8 cellular contexts compared by ENCODE assay signal in genomic region chr5:175696139-175696854, GRCh38. TPM values are rescaled to one million over a fixed set of nuclear protein-coding genes. Genes with fewer than 3 reads are reported as not detected.
DNase-seq lines count a peak whose midpoint lies in the region; ATAC-seq and TF ChIP-seq lines count a peak whose summit lies in the region.

No MANE protein-coding gene starts in this region.

- no peak overlapping the region for H3K4me3 Mint-ChIP-seq in neural crest cell

- no peak overlapping the region for H3K4me3 ChIP-seq in NB4 (ENCODE audit: low read depth, low read length)

- peaks cover 5% of the 10 kb centered on the region for H3K4me1 Mint-ChIP-seq in neural crest cell

- H3K9me3 Mint-ChIP-seq in neural crest cell = no peaks in the 10 kb centered on the region

- peaks cover 4% of the 10 kb centered on the region; the same call in 1 of the 2 replicates for H3K4me1 ChIP-seq in ES-I3 (ENCODE audit: insufficient read depth, low read length)

- H3K36me3 ChIP-seq in ES-I3 (ENCODE audit: insufficient read depth, low read length) = no peaks in the 10 kb centered on the region

- no peaks in the 10 kb centered on the region for H3K36me3 Mint-ChIP-seq in neural crest cell (ENCODE audit: low read depth)

- DNase-seq in NB4 (ENCODE audit: low read depth) (peak; percentile 97), ecto neural progenitor cell (ENCODE audit: low spot score) (peak; percentile 71), neural crest cell (ENCODE audit: low read depth, low spot score) (peak; percentile 49), substantia nigra (lab: John Stamatoyannopoulos, UW) (peak in 34 of 49 donors; percentile 5 to 74 (median 34)), glomerular visceral epithelial cell (ENCODE audit: extremely low spot score) (no peak)
- DNase-seq in activated CD4-positive, alpha-beta T cell treated with anti-CD3 and anti-CD28 coated beads for 4 hours = peak; percentile 75 to 76

- peak overlapping the region; percentile 67 for H3K27ac Mint-ChIP-seq in neural crest cell (ENCODE audit: unreplicated experiment)

- H3K27ac ChIP-seq in substantia nigra (ENCODE audit: low read depth, low read length, poor library complexity, severe bottlenecking) = no peak overlapping the region

- H3K9me3 ChIP-seq in ES-I3 (ENCODE audit: control insufficient read depth, insufficient read depth, low read length) = no peaks in the 10 kb centered on the region

- ATAC-seq in GM18867 (IDR thresholded peaks at IDR 0.05; ENCODE audit: unreplicated experiment) = no peak

- H3K9ac ChIP-seq in ES-I3 (ENCODE audit: low read depth, low read length) = peak overlapping the region; percentile 8; the same call in 1 of the 2 replicates

- peak; percentile 97 for TF ChIP-seq CTCF in NB4 (IDR thresholded peaks at IDR 0.05; ENCODE audit: low read depth, low read length)
- peak; percentile 65 for TF ChIP-seq CTCF in neural crest cell (conservative IDR thresholded peaks at IDR 0.05)

- no peak for TF ChIP-seq POLR2A in NB4 (IDR thresholded peaks at IDR 0.05; ENCODE audit: extremely low read depth, insufficient read length)

- no peaks in the 10 kb centered on the region for H3K27me3 Mint-ChIP-seq in neural crest cell (ENCODE audit: low read depth)

RNA-seq across cellular contexts. Expression of gene HRH2, which starts 38.4 kb away (rescaled TPM):
- total RNA-seq in neural crest cell = 1.5 and 1.7 TPM in 2 replicates
